15 cellular contexts compared by ENCODE assay signal in genomic region chr7:36682102-36682501, GRCh38. TPM values are rescaled to one million over a fixed set of nuclear protein-coding genes. Genes with fewer than 3 reads are reported as not detected.
DNase-seq lines count a peak whose midpoint lies in the region; ATAC-seq and TF ChIP-seq lines count a peak whose summit lies in the region.
"Had no signal": no experiment of that assay in that cellular context is flagged by ENCODE, and none has a peak within 500 bp of the region (broad histone marks: within the 10 kb centered on the region; RNA-seq: fewer than 3 reads in every experiment).

No MANE protein-coding gene starts in this region.

- peak; percentile 8 for TF ChIP-seq CTCF in chondrocyte (IDR thresholded peaks at IDR 0.05)

- no peak for DNase-seq in activated T-cell treated with anti-CD3 and anti-CD28 coated beads, Interleukin-2, amount 50 U/mL, for 72 hours
- DNase-seq in activated T-cell treated with anti-CD3 and anti-CD28 coated beads, Interleukin-2, amount 50 U/mL, for 1 hour = no peak
- DNase-seq in MV-4-11 (lab: John Stamatoyannopoulos, UW) (peak; percentile 13), chondrocyte (ENCODE audit: low spot score) (no peak), putamen (ENCODE audit: low spot score) (peak; percentile 45)
- DNase-seq: activated effector memory CD4-positive, alpha-beta T cell treated with Interleukin-2 at 50 U/mL for 16 hours; effector memory CD8-positive, alpha-beta T cell; foreskin fibroblast; H9; naive B cell; NCI-H1417 treated with DMSO at 0.1 percent for 48 hours; SHP77 had no signal

- ATAC-seq in activated T-cell treated with anti-CD3 and anti-CD28 coated beads, Interleukin-2, amount 50 U/mL, for 72 hours (replicated peaks in 1 of 2) = no peak
- ATAC-seq in HG03280 (IDR thresholded peaks at IDR 0.05; ENCODE audit: unreplicated experiment) (no peak), HG02840 (IDR thresholded peaks at IDR 0.05; ENCODE audit: low FRiP score, unreplicated experiment) (no peak)
- ATAC-seq: effector memory CD8-positive, alpha-beta T cell; left lobe of liver had no signal

- peak overlapping the region in 1 of 2 donors; percentile 67 for H3K4me3 Mint-ChIP-seq in activated T-cell treated with anti-CD3 and anti-CD28 coated beads, Interleukin-2, amount 50 U/mL, for 72 hours
- H3K4me3 Mint-ChIP-seq in chondrocyte (ENCODE audit: unreplicated experiment) = no peak overlapping the region
- H3K4me3 Mint-ChIP-seq: H9, naive B cell had no signal

- H3K27me3 Mint-ChIP-seq in activated T-cell treated with anti-CD3 and anti-CD28 coated beads, Interleukin-2, amount 50 U/mL, for 72 hours (ENCODE audit: low read depth) = no peaks in the 10 kb centered on the region
- H3K27me3 Mint-ChIP-seq in chondrocyte (ENCODE audit: low read depth) = no peaks in the 10 kb centered on the region
- H3K27me3 Mint-ChIP-seq: effector memory CD8-positive, alpha-beta T cell; naive B cell had no signal

- no peaks in the 10 kb centered on the region for H3K9me3 Mint-ChIP-seq in activated T-cell treated with anti-CD3 and anti-CD28 coated beads, Interleukin-2, amount 50 U/mL, for 72 hours
- H3K9me3 Mint-ChIP-seq in chondrocyte (ENCODE audit: low read depth) = no peaks in the 10 kb centered on the region
- H3K9me3 Mint-ChIP-seq: effector memory CD8-positive, alpha-beta T cell; H9; naive B cell had no signal

- H3K36me3 Mint-ChIP-seq in activated T-cell treated with anti-CD3 and anti-CD28 coated beads, Interleukin-2, amount 50 U/mL, for 72 hours (ENCODE audit: insufficient read depth in 2 of 2) = peaks cover 4 to 13% of the 10 kb centered on the region in 2 donors
- no peaks in the 10 kb centered on the region for H3K36me3 Mint-ChIP-seq in chondrocyte (ENCODE audit: low read depth)

- peak overlapping the region; percentile 89 for H3K27ac Mint-ChIP-seq in activated T-cell treated with anti-CD3 and anti-CD28 coated beads, Interleukin-2, amount 50 U/mL, for 72 hours
- no peak overlapping the region for H3K27ac Mint-ChIP-seq in chondrocyte (ENCODE audit: unreplicated experiment)
- H3K27ac Mint-ChIP-seq: H9 had no signal

- peaks cover 94% of the 10 kb centered on the region for H3K4me1 Mint-ChIP-seq in activated T-cell treated with anti-CD3 and anti-CD28 coated beads, Interleukin-2, amount 50 U/mL, for 72 hours (ENCODE audit: low read depth)
- peaks cover 4% of the 10 kb centered on the region for H3K4me1 Mint-ChIP-seq in chondrocyte (ENCODE audit: low read depth)

RNA-seq across cellular contexts. Expression of gene AOAH, which starts 42.2 kb away (rescaled TPM):
- total RNA-seq in activated T-cell treated with anti-CD3 and anti-CD28 coated beads, Interleukin-2, amount 50 U/mL, for 72 hours = 10 to 100 TPM; 18.8 to 23.5 TPM
- total RNA-seq in chondrocyte = not detected in 3 replicates

Comparison
In these comparisons a context has a peak if more than half of its experiments do, and no peak if none do; other contexts are left out.
1. DNase-seq: peak in MV-4-11 (single experiment) and putamen (single experiment); none in activated T-cell treated with anti-CD3 and anti-CD28 coated beads, Interleukin-2, amount 50 U/mL, for 72 hours (0 of 2), activated T-cell treated with anti-CD3 and anti-CD28 coated beads, Interleukin-2, amount 50 U/mL, for 1 hour (single experiment) and chondrocyte (single experiment).
2. RNA of gene AOAH, which starts 42.2 kb away (total RNA-seq): 18.8 to 23.5 TPM in activated T-cell treated with anti-CD3 and anti-CD28 coated beads, Interleukin-2, amount 50 U/mL, for 72 hours; not detected in chondrocyte; every median in the first group is over 10 times any median in the second.